Comparison of ENCODE assay signal across 8 cellular contexts in genomic region chrX:153744210-153745066, GRCh38. TPM values are rescaled to one million over a fixed set of nuclear protein-coding genes. Genes with fewer than 3 reads are reported as not detected.
DNase-seq lines count a peak whose midpoint lies in the region; ATAC-seq and TF ChIP-seq lines count a peak whose summit lies in the region.
"Had no signal": no experiment of that assay in that cellular context is flagged by ENCODE, and none has a peak within 500 bp of the region (broad histone marks: within the 10 kb centered on the region; RNA-seq: fewer than 3 reads in every experiment).

No MANE protein-coding gene starts in this region.

- DNase-seq in NCI-H1092 treated with DMSO at 0.1 percent for 48 hours (lab: John Stamatoyannopoulos, UW), result peak; percentile 46
- DNase-seq in dermis blood vessel endothelial cell, result peak; percentile 55
- DNase-seq in spleen, result peak; percentile 77
- no peak for DNase-seq in activated CD8-positive, alpha-beta memory T cell treated with anti-CD3 and anti-CD28 coated beads, Interleukin-2, amount 50 U/mL, for 4 hours
- DNase-seq in NCI-H2171 treated with DMSO at 0.1 percent for 48 hours (lab: John Stamatoyannopoulos, UW), result no peak
- no peak for DNase-seq in stimulated activated naive CD8-positive, alpha-beta T cell treated with anti-CD3 and anti-CD28 coated beads, Interleukin-15, Interleukin-2, amounts not matched to agents 100 U/mL and 50 U/mL, for 24 hours
- DNase-seq: activated CD4-positive, alpha-beta T cell treated with anti-CD3 and anti-CD28 coated beads for 4 hours had no signal

- H3K4me1 ChIP-seq in spleen, result peaks cover 0 to 43% (median 9%) of the 10 kb centered on the region in 6 donors

- no peak overlapping the region for H3K4me3 ChIP-seq in spleen

- peaks cover 0 to 11% (median 0%) of the 10 kb centered on the region in 7 donors for H3K27me3 ChIP-seq in spleen (replicated peaks in 1 of 7)

- intact Hi-C loops in spleen (cut with DNase I; ENCODE audit: low total_unique reads), result no loop called here

- no peaks in the 10 kb centered on the region for H3K9me3 ChIP-seq in spleen

- WGBS in spleen, 5 donors, result 17 to 57% (median 27%) methylated on average over 30 to 38 of the region's 38 CpGs; no CpG with 5 or more reads in 1 of the 5 donors

- no peak for ATAC-seq in stimulated activated naive CD8-positive, alpha-beta T cell treated with anti-CD3 and anti-CD28 coated beads, Interleukin-15, Interleukin-2, amounts not matched to agents 100 U/mL and 50 U/mL, for 24 hours

- TF ChIP-seq CTCF in spleen (IDR thresholded peaks at IDR 0.05 in 8 of 11, conservative IDR thresholded peaks at IDR 0.05 in 3 of 11), result peak in 1 of 11 experiments; percentile 45

- H3K36me3 ChIP-seq in spleen, result peaks cover 0 to 23% (median 0%) of the 10 kb centered on the region in 6 donors

- no peak overlapping the region for H3K27ac ChIP-seq in spleen

- TF ChIP-seq POLR2A in spleen (IDR thresholded peaks at IDR 0.05), result no peak

RNA-seq across cellular contexts. Expression of gene PLXNB3, which starts 19.6 kb away (rescaled TPM):
- total RNA-seq in dermis blood vessel endothelial cell, result 5.1 and 14.1 TPM in 2 replicates
- 1 to 10 TPM in 6 of 7 donors, under 1 TPM in 1; 0.68 to 2.8 (median 1.7) TPM for total RNA-seq in spleen
- polyA plus RNA-seq in spleen, result 1 to 10 TPM in 1 of 3 donors, under 1 TPM in 2; 0.48 to 1.5 (median 0.49) TPM
- polyA plus RNA-seq: IgD-negative memory B cell had no signal

RNA-seq across cellular contexts. Expression of gene ABCD1, which starts 19.8 kb away (rescaled TPM):
- total RNA-seq in dermis blood vessel endothelial cell (10.0 and 16.6 TPM in 2 replicates), spleen (10 to 100 TPM; 14.9 to 28.1 (median 23.2) TPM)
- polyA plus RNA-seq in spleen, result 1 to 10 TPM; 5.1 to 9.7 (median 6.9) TPM

RNA-seq across cellular contexts. Expression of gene BCAP31, which starts 20.3 kb away (rescaled TPM):
- total RNA-seq in dermis blood vessel endothelial cell, result 303 and 321 TPM in 2 replicates
- total RNA-seq in spleen, result 100 to 1,000 TPM; 132 to 173 (median 136) TPM
- 100 to 1,000 TPM in 2 of 3 donors, 10 to 100 TPM in 1; 77.3 to 135 (median 108) TPM for polyA plus RNA-seq in spleen

RNA-seq across cellular contexts. Expression of gene SRPK3, which starts 36.4 kb away (rescaled TPM):
- under 0.01 and 0.05 TPM in 2 replicates for total RNA-seq in dermis blood vessel endothelial cell
- not detected for total RNA-seq in spleen
- under 1 TPM; 0.03 to 0.26 (median 0.07) TPM for polyA plus RNA-seq in spleen
- polyA plus RNA-seq: IgD-negative memory B cell had no signal

RNA-seq across cellular contexts. Expression of gene IDH3G, which starts 49.7 kb away (rescaled TPM):
- total RNA-seq in dermis blood vessel endothelial cell (35.1 and 63.9 TPM in 2 replicates), spleen (10 to 100 TPM; 51.8 to 92.7 (median 68.7) TPM)
- polyA plus RNA-seq in spleen, result 10 to 100 TPM; 32.7 to 47.0 (median 41.3) TPM

Comparison
In these comparisons a context has a peak if more than half of its experiments do, and no peak if none do; other contexts are left out.
1. DNase-seq: peak in NCI-H1092 treated with DMSO at 0.1 percent for 48 hours (single experiment), dermis blood vessel endothelial cell (single experiment) and spleen (single experiment); none in activated CD8-positive, alpha-beta memory T cell treated with anti-CD3 and anti-CD28 coated beads, Interleukin-2, amount 50 U/mL, for 4 hours (single experiment), NCI-H2171 treated with DMSO at 0.1 percent for 48 hours (single experiment) and stimulated activated naive CD8-positive, alpha-beta T cell treated with anti-CD3 and anti-CD28 coated beads, Interleukin-15, Interleukin-2, amounts not matched to agents 100 U/mL and 50 U/mL, for 24 hours (single experiment).